In genomic region chr13:76991796-76992547, GRCh38 we compare ENCODE assay signal across 1 cellular context.
TF ChIP-seq lines count a peak whose summit lies in the region.

Gene CLN5, plus strand, starts transcription at chr13:76992081. Its CDS starts 18 bp downstream, at chr13:76992099.

TF ChIP-seq in H1, 55 proteins besides CTCF, POLR2A, EP300 and RAD21:
- no peak for TF ChIP-seq SIX5 (IDR thresholded peaks at IDR 0.05; ENCODE audit: low read depth, low read length)
- TF ChIP-seq FOSL1 (IDR thresholded peaks at IDR 0.05; ENCODE audit: insufficient read depth, low read depth, low read length) = peak; percentile 27; the same call in 1 of the 2 replicates
- no peak for TF ChIP-seq JUND (IDR thresholded peaks at IDR 0.05; ENCODE audit: low read length)
- TF ChIP-seq TBP (IDR thresholded peaks at IDR 0.05; ENCODE audit: low read depth, low read length) = peak; percentile 67
- no peak for TF ChIP-seq CHD7 (IDR thresholded peaks at IDR 0.05; ENCODE audit: insufficient replicate concordance, low read length)
- TF ChIP-seq EZH2 (IDR thresholded peaks at IDR 0.05; ENCODE audit: low read depth, low read length, severe bottlenecking) = no peak
- peak; percentile 17 to 48; a peak in 2 of 4 replicates for TF ChIP-seq HDAC2 (IDR thresholded peaks at IDR 0.05; ENCODE audit: borderline replicate concordance in 1 of 2, low read depth in 2 of 2, low read length in 2 of 2)
- no peak for TF ChIP-seq ATF2 (IDR thresholded peaks at IDR 0.05; ENCODE audit: low read length)
- TF ChIP-seq SIRT6 (IDR thresholded peaks at IDR 0.05; ENCODE audit: low read length) = no peak
- TF ChIP-seq POLR2AphosphoS5 (IDR thresholded peaks at IDR 0.05; ENCODE audit: low read depth, low read length) = peak; percentile 90
- TF ChIP-seq MAX (IDR thresholded peaks at IDR 0.05) = peak; percentile 81
- TF ChIP-seq GABPA (IDR thresholded peaks at IDR 0.05; ENCODE audit: borderline replicate concordance, insufficient read depth, low read length) = 0 out of 2 replicates have a peak, but pooled peaks have one; percentile 41
- no peak for TF ChIP-seq TCF12 (IDR thresholded peaks at IDR 0.05; ENCODE audit: low read depth, low read length)
- no peak for TF ChIP-seq MAFK (IDR thresholded peaks at IDR 0.05; ENCODE audit: low read depth, low read length)
- TF ChIP-seq E2F6 (IDR thresholded peaks at IDR 0.05) = 0 out of 2 replicates have a peak, but pooled peaks have one; percentile 46
- no peak for TF ChIP-seq CBX8 (IDR thresholded peaks at IDR 0.05; ENCODE audit: borderline replicate concordance, low read depth, low read length)
- TF ChIP-seq USF2 (IDR thresholded peaks at IDR 0.05; ENCODE audit: low read length) = no peak; the same call in 1 of the 2 replicates
- peak; percentile 86 for TF ChIP-seq PHF8 (conservative IDR thresholded peaks at IDR 0.05; ENCODE audit: low read depth, low read length)
- no peak for TF ChIP-seq BRCA1 (IDR thresholded peaks at IDR 0.05; ENCODE audit: low read depth, low read length)
- TF ChIP-seq RNF2 (IDR thresholded peaks at IDR 0.05; ENCODE audit: borderline replicate concordance, low read depth, low read length, missing control alignments, poor library complexity, severe bottlenecking) = no peak
- TF ChIP-seq SP1 (IDR thresholded peaks at IDR 0.05; ENCODE audit: low read depth, low read length) = 0 out of 2 replicates have a peak, but pooled peaks have one; percentile 31
- TF ChIP-seq TEAD4 (IDR thresholded peaks at IDR 0.05; ENCODE audit: low read depth, low read length) = no peak
- no peak for TF ChIP-seq RFX5 (IDR thresholded peaks at IDR 0.05; ENCODE audit: borderline replicate concordance, low read depth, low read length)
- TF ChIP-seq RBBP5 (IDR thresholded peaks at IDR 0.05; ENCODE audit: borderline replicate concordance, low read depth, low read length) = peak; percentile 90; the same call in 1 of the 2 replicates
- no peak for TF ChIP-seq BCL11A (IDR thresholded peaks at IDR 0.05; ENCODE audit: low read depth in 2 of 2, low read length in 2 of 2)
- TF ChIP-seq CHD2 (IDR thresholded peaks at IDR 0.05; ENCODE audit: low read length) = no peak
- no peak for TF ChIP-seq ZNF274 (IDR thresholded peaks at IDR 0.05; ENCODE audit: borderline replicate concordance, extremely low read depth, low read length)
- no peak for TF ChIP-seq HDAC6 (IDR thresholded peaks at IDR 0.05; ENCODE audit: low read depth, low read length)
- no peak for TF ChIP-seq CTBP2 (IDR thresholded peaks at IDR 0.05; ENCODE audit: borderline replicate concordance, insufficient read depth, insufficient read length, low read length)
- TF ChIP-seq NANOG (IDR thresholded peaks at IDR 0.05; ENCODE audit: insufficient read depth, low read depth, low read length, poor library complexity, severe bottlenecking) = no peak
- peak; percentile 64 for TF ChIP-seq NRF1 (IDR thresholded peaks at IDR 0.05; ENCODE audit: low read depth, low read length)
- no peak for TF ChIP-seq JUN (IDR thresholded peaks at IDR 0.05; ENCODE audit: low read depth, low read length)
- no peak for TF ChIP-seq CEBPB (IDR thresholded peaks at IDR 0.05; ENCODE audit: low read depth, low read length)
- TF ChIP-seq KDM1A (IDR thresholded peaks at IDR 0.05; ENCODE audit: borderline replicate concordance, low read length) = no peak
- TF ChIP-seq CBX5 (IDR thresholded peaks at IDR 0.05; ENCODE audit: low read depth, low read length) = no peak
- no peak for TF ChIP-seq SP2 (IDR thresholded peaks at IDR 0.05; ENCODE audit: low read length)
- peak; percentile 57; the same call in 1 of the 2 replicates for TF ChIP-seq YY1 (IDR thresholded peaks at IDR 0.05; ENCODE audit: low read depth, low read length)
- TF ChIP-seq CREB1 (IDR thresholded peaks at IDR 0.05) = peak; percentile 98
- TF ChIP-seq SAP30 (IDR thresholded peaks at IDR 0.05; ENCODE audit: insufficient read depth, insufficient replicate concordance, low read length) = no peak
- TF ChIP-seq TAF1 (IDR thresholded peaks at IDR 0.05; ENCODE audit: low read depth, low read length) = peak; percentile 91
- no peak for TF ChIP-seq POU5F1 (IDR thresholded peaks at IDR 0.05; ENCODE audit: low read depth, low read length)
- TF ChIP-seq EGR1 (IDR thresholded peaks at IDR 0.05; ENCODE audit: borderline replicate concordance, low read depth, low read length) = no peak
- TF ChIP-seq SIN3A (conservative IDR thresholded peaks at IDR 0.05 in 1 of 2, IDR thresholded peaks at IDR 0.05 in 1 of 2; ENCODE audit: low read depth in 1 of 2, low read length in 2 of 2) = peak; percentile 46 to 82; a peak in 2 of 4 replicates
- no peak for TF ChIP-seq SUZ12 (IDR thresholded peaks at IDR 0.05; ENCODE audit: low read length)
- TF ChIP-seq KDM5A (IDR thresholded peaks at IDR 0.05; ENCODE audit: low read length) = no peak
- peak; percentile 97 for TF ChIP-seq ASH2L (IDR thresholded peaks at IDR 0.05; ENCODE audit: low read length)
- TF ChIP-seq BACH1 (IDR thresholded peaks at IDR 0.05; ENCODE audit: low read length) = peak; percentile 47; the same call in 1 of the 2 replicates
- TF ChIP-seq RXRA (IDR thresholded peaks at IDR 0.05; ENCODE audit: insufficient read depth, low read depth, low read length) = no peak
- peak; percentile 66 for TF ChIP-seq SRF (IDR thresholded peaks at IDR 0.05; ENCODE audit: low read depth, low read length)
- no peak for TF ChIP-seq SP4 (IDR thresholded peaks at IDR 0.05; ENCODE audit: low read length)
- TF ChIP-seq ATF3 (IDR thresholded peaks at IDR 0.05; ENCODE audit: insufficient read depth, low read depth, low read length) = 0 out of 2 replicates have a peak, but pooled peaks have one; percentile 51
- no peak for TF ChIP-seq GTF2F1 (IDR thresholded peaks at IDR 0.05; ENCODE audit: borderline replicate concordance, low read depth, low read length)
- peak; percentile 65 for TF ChIP-seq TAF7 (optimal IDR thresholded peaks at IDR 0.05; ENCODE audit: borderline replicate concordance, low read depth, low read length)
- no peak for TF ChIP-seq CHD1 (IDR thresholded peaks at IDR 0.05; ENCODE audit: low read depth, low read length)
- TF ChIP-seq KDM4A (IDR thresholded peaks at IDR 0.05; ENCODE audit: low read depth, low read length, severe bottlenecking) = peak; percentile 79
